In the genomic region with DNA sequence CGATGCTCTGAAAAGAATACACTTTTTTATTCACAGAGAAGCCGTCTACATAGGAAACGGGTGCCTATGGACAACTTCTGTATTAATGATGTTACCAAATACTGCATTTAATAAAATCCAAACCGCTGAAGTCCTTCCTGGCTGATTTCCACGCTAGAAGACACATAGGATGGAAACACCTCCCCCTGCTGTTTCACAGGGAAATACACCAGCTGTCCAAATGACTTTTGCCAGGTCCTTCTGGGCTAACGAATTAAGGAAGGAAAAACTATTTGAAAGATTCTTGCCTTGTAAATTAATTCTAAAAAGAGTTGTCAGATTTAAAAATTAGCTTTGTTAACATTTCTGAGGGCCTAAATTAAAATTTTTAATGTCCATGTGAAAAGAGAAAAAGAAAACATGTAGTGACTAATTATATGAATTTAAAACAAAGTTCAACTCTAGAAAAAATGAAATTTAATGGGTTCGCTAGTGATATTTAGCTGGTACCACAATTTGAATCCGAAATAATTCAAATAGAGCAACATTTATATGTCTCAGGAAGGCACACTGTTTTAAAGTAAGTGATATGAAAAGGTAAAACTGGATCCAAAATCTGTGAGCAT, we compare ENCODE assay signal across 8 cellular contexts.
A peak's percentile ranks its signal among the peaks of the same experiment; 100 is the strongest.
DNase-seq lines count a peak whose midpoint lies in the region; ATAC-seq, FAIRE-seq and TF ChIP-seq lines count a peak whose summit lies in the region.

No MANE protein-coding gene starts in this region.

- no peak for TF ChIP-seq CTCF in activated B cell treated with CpG ODN at 0.5 μM for 24 hours (IDR thresholded peaks at IDR 0.05)
- peak; percentile 88 for TF ChIP-seq CTCF in cardiac muscle cell (IDR thresholded peaks at IDR 0.05; ENCODE audit: low read depth, low read length)

- H3K27me3 ChIP-seq in cardiac muscle cell, result no peaks in the 10 kb centered on the region

- intact Hi-C loops in activated B cell treated with CpG ODN at 0.5 μM for 24 hours (cut with micrococcal nuclease), result loop anchor here (1.0 to 2.0 kb wide), 4 partner anchors 19 to 110 kb away; no protein-coding TSS in a partner anchor

- H3K9me3 Mint-ChIP-seq in activated B cell treated with CpG ODN at 0.5 μM for 24 hours, result no peaks in the 10 kb centered on the region

- peak overlapping the region; percentile 12 for H3K4me3 Mint-ChIP-seq in activated B cell treated with CpG ODN at 0.5 μM for 24 hours

- H3K4me1 Mint-ChIP-seq in activated B cell treated with CpG ODN at 0.5 μM for 24 hours, result peaks cover 52% of the 10 kb centered on the region

- CTCF ChIA-PET in activated B cell treated with CpG ODN at 0.5 μM for 24 hours (lab: Charles Lee), result interaction anchor here (0.6 to 7.4 kb wide), 32 partner anchors 9 to 298 kb away, joined by 3 to 142 read pairs (median 4); no protein-coding TSS in a partner anchor

- H3K9me3 ChIP-seq in cardiac muscle cell (ENCODE audit: low read depth), result no peaks in the 10 kb centered on the region

- H3K36me3 ChIP-seq in cardiac muscle cell, result no peaks in the 10 kb centered on the region

- H3K36me3 Mint-ChIP-seq in activated B cell treated with CpG ODN at 0.5 μM for 24 hours (ENCODE audit: low read depth), result no peaks in the 10 kb centered on the region

- TF ChIP-seq POLR2A in GM12891 (IDR thresholded peaks at IDR 0.05; ENCODE audit: low read depth, low read length), result no peak

- peaks cover 66% of the 10 kb centered on the region for H3K4me1 ChIP-seq in cardiac muscle cell (ENCODE audit: low read depth)

- POLR2A ChIA-PET in activated B cell treated with CpG ODN at 0.5 μM for 24 hours (lab: Charles Lee), result interaction anchor here (0.6 to 2.1 kb wide), 4 partner anchors 10 to 276 kb away, joined by 3 to 6 read pairs (median 4); no protein-coding TSS in a partner anchor

- DNase-seq in activated CD4-positive, alpha-beta T cell treated with anti-CD3 and anti-CD28 coated beads for 4 hours, result peak; percentile 13 to 33
- DNase-seq in activated CD4-positive, alpha-beta T cell treated with anti-CD3 and anti-CD28 coated beads, Interleukin-2, amount 50 U/mL, for 48 hours, result no peak
- peak; percentile 55 for DNase-seq in NCI-H1092 treated with DMSO at 0.1 percent for 48 hours (lab: John Stamatoyannopoulos, UW)
- DNase-seq in activated B cell treated with CpG ODN at 0.5 μM for 24 hours, result no peak
- DNase-seq in cardiac muscle cell (ENCODE audit: low read depth in 1 of 2, low spot score in 1 of 2), result peak; percentile 74 to 91
- DNase-seq in pulmonary artery endothelial cell (ENCODE audit: low read depth, low spot score), result peak; percentile 52
- DNase-seq in GM12891 (ENCODE audit: insufficient read length, low spot score), result no peak

- no peaks in the 10 kb centered on the region for H3K27me3 Mint-ChIP-seq in activated B cell treated with CpG ODN at 0.5 μM for 24 hours

- H3K27ac Mint-ChIP-seq in activated B cell treated with CpG ODN at 0.5 μM for 24 hours, result no peak overlapping the region

- FAIRE-seq in GM12891 (lab: Jason Lieb, UNC), result no peak

- no peak overlapping the region for H3K4me3 ChIP-seq in cardiac muscle cell

- ATAC-seq in activated B cell treated with CpG ODN at 0.5 μM for 24 hours (ENCODE audit: low read depth) (peak; percentile 49), HG03175 (IDR thresholded peaks at IDR 0.05; ENCODE audit: unreplicated experiment) (no peak)

- peak overlapping the region; percentile 84 for H3K27ac ChIP-seq in cardiac muscle cell

TF ChIP-seq in GM12891, 5 proteins besides CTCF, POLR2A, EP300 and RAD21:
- TF ChIP-seq PAX5 (IDR thresholded peaks at IDR 0.05; ENCODE audit: insufficient read depth, low read length, severe bottlenecking) (no peak), POU2F2 (IDR thresholded peaks at IDR 0.05; ENCODE audit: low read depth, low read length) (no peak), POLR2AphosphoS5 (IDR thresholded peaks at IDR 0.05; ENCODE audit: low read depth, low read length) (no peak), SPI1 (IDR thresholded peaks at IDR 0.05; ENCODE audit: low read depth, low read length) (no peak), TAF1 (IDR thresholded peaks at IDR 0.05; ENCODE audit: low read depth, low read length) (no peak)
TF ChIP-seq in GM12891: peak in this region for 0.

Comparison
In these comparisons a context has a peak if more than half of its experiments do, and no peak if none do; other contexts are left out.
1. DNase-seq: peak in activated CD4-positive, alpha-beta T cell treated with anti-CD3 and anti-CD28 coated beads for 4 hours (2 of 2), NCI-H1092 treated with DMSO at 0.1 percent for 48 hours (single experiment), cardiac muscle cell (2 of 2) and pulmonary artery endothelial cell (single experiment); none in activated CD4-positive, alpha-beta T cell treated with anti-CD3 and anti-CD28 coated beads, Interleukin-2, amount 50 U/mL, for 48 hours (0 of 2), activated B cell treated with CpG ODN at 0.5 μM for 24 hours (single experiment) and GM12891 (single experiment).